6 cellular contexts compared by ENCODE assay signal in genomic region chr15:50886611-50887350, GRCh38.
"Had no signal": no experiment of that assay in that cellular context is flagged by ENCODE, and none has a peak within 500 bp of the region (broad histone marks: within the 10 kb centered on the region; RNA-seq: fewer than 3 reads in every experiment).

No MANE protein-coding gene starts in this region.

- H3K27ac Mint-ChIP-seq: activated CD4-positive, alpha-beta T cell treated with anti-CD3 and anti-CD28 coated beads, Interleukin-2, amount 10 ng/mL, durations not matched to agents 7 days and 5 days; endodermal cell; stimulated activated naive B cell treated with anti-CD40 and anti-IgM and Interleukin-4, amounts not matched to agents 10 μg/mL and 1 μg/mL and 100 μg/mL, for 72 hours had no signal

- DNase-seq: activated CD4-positive, alpha-beta T cell treated with anti-CD3 and anti-CD28 coated beads, Interleukin-2, amount 10 ng/mL, durations not matched to agents 7 days and 5 days; occipital lobe had no signal

- H3K4me3 Mint-ChIP-seq: activated CD4-positive, alpha-beta T cell treated with anti-CD3 and anti-CD28 coated beads, Interleukin-2, amount 10 ng/mL, durations not matched to agents 7 days and 5 days; activated naive CD8-positive, alpha-beta T cell; endodermal cell; T-helper 2 cell treated with Interferon-gamma antibody and Interleukin-4, amounts not matched to agents 5 μg/mL and 100 μg/mL, for 36 hours had no signal

- H3K27me3 Mint-ChIP-seq: activated CD4-positive, alpha-beta T cell treated with anti-CD3 and anti-CD28 coated beads, Interleukin-2, amount 10 ng/mL, durations not matched to agents 7 days and 5 days; activated naive CD8-positive, alpha-beta T cell; stimulated activated naive B cell treated with anti-CD40 and anti-IgM and Interleukin-4, amounts not matched to agents 10 μg/mL and 1 μg/mL and 100 μg/mL, for 72 hours had no signal
